ENCODE assay signal across 24 cellular contexts in genomic region chr3:55412580-55412979, GRCh38.
"Had no signal": no experiment of that assay in that cellular context is flagged by ENCODE, and none has a peak within 500 bp of the region (broad histone marks: within the 10 kb centered on the region; RNA-seq: fewer than 3 reads in every experiment).

No MANE protein-coding gene starts in this region.

- H3K36me3 ChIP-seq: heart right ventricle, lower lobe of right lung, neural progenitor cell, ovary, spleen, suprapubic skin, thoracic aorta, tibial artery, upper lobe of right lung had no signal

- FAIRE-seq: urothelium cell line had no signal

- H3K27me3 ChIP-seq: neural progenitor cell, ovary, spleen, tibial artery, upper lobe of right lung had no signal

- DNase-seq: heart right ventricle; hippocampal formation; left cardiac atrium; left ventricle myocardium superior; lower lobe of right lung; mammary epithelial cell; mesenchymal stem cell; naive B cell; natural killer cell; nephron progenitor cell; ovary; retina; right cardiac atrium; spleen; stimulated activated CD4-positive, alpha-beta T cell treated with anti-CD3 and anti-CD28 coated beads, Interleukin-4, amount 100 ng/mL, for 24 hours; stimulated activated naive CD4-positive, alpha-beta T cell; tibial artery; trophoblast cell; upper lobe of right lung had no signal

- H3K4me1 ChIP-seq: heart right ventricle, lower lobe of right lung, spleen, suprapubic skin, tibial artery, upper lobe of right lung had no signal

- H3K4me3 ChIP-seq: heart right ventricle, lower lobe of right lung, neural progenitor cell, ovary, skin epidermis, spleen, suprapubic skin, thoracic aorta, tibial artery, upper lobe of right lung had no signal

- H3K27ac ChIP-seq: heart right ventricle, lower lobe of right lung, neural progenitor cell, ovary, skin epidermis, spleen, suprapubic skin, thoracic aorta, tibial artery, upper lobe of right lung had no signal

- H3K9ac ChIP-seq: neural progenitor cell had no signal

- H3K9me3 ChIP-seq: lower lobe of right lung, ovary, suprapubic skin, thoracic aorta, tibial artery, upper lobe of right lung had no signal
